25 cellular contexts compared by ENCODE assay signal in genomic region chr2:25188405-25188804, GRCh38.
"Had no signal": no experiment of that assay in that cellular context is flagged by ENCODE, and none has a peak within 500 bp of the region (broad histone marks: within the 10 kb centered on the region; RNA-seq: fewer than 3 reads in every experiment).

No MANE protein-coding gene starts in this region.

- H3K9me3 ChIP-seq: body of pancreas, esophagus muscularis mucosa, gastrocnemius medialis had no signal

- H3K27ac ChIP-seq: esophagus muscularis mucosa, foreskin keratinocyte, gastrocnemius medialis, VCaP had no signal

- H3K36me3 ChIP-seq: esophagus muscularis mucosa, gastrocnemius medialis had no signal

- H3K27me3 ChIP-seq: body of pancreas, esophagus muscularis mucosa, gastrocnemius medialis had no signal

- H3K4me3 ChIP-seq: body of pancreas, esophagus muscularis mucosa, gastrocnemius medialis had no signal

- H3K4me1 ChIP-seq: esophagus muscularis mucosa, foreskin keratinocyte, gastrocnemius medialis had no signal

- DNase-seq: activated B cell treated with CpG ODN at 0.5 μM for 24 hours; activated CD4-positive, alpha-beta T cell treated with anti-CD3 and anti-CD28 coated beads for 48 hours; activated CD4-positive, alpha-beta T cell treated with anti-CD3 and anti-CD28 coated beads, Interleukin-2, amount 50 U/mL, for 1 hour; activated CD4-positive, alpha-beta T cell treated with anti-CD3 and anti-CD28 coated beads, Interleukin-2, amount 50 U/mL, for 48 hours; activated CD8-positive, alpha-beta memory T cell treated with anti-CD3 and anti-CD28 coated beads for 24 hours; activated CD8-positive, alpha-beta T cell treated with anti-CD3 and anti-CD28 coated beads for 36 hours; activated effector memory CD4-positive, alpha-beta T cell treated with Interleukin-2 at 50 U/mL for 16 hours; activated gamma-delta T cell treated with Interleukin-2 at 50 U/mL for 16 hours; activated naive CD4-positive, alpha-beta T cell treated with anti-CD3 and anti-CD28 coated beads, Interleukin-2, amount 50 U/mL, for 16 hours; activated naive CD4-positive, alpha-beta T cell treated with Interleukin-2 at 50 U/mL for 16 hours; activated T-cell treated with anti-CD3 and anti-CD28 coated beads, Interleukin-2, amount 50 U/mL, for 4 hours; amniotic stem cell; anterior cingulate cortex; caudate nucleus; cortex of kidney; dermis blood vessel endothelial cell; effector CD4-positive, alpha-beta T cell; effector memory CD8-positive, alpha-beta T cell; erythroblast; foreskin keratinocyte; gastrocnemius medialis; T-helper 2 cell had no signal
